ENCODE assay signal across 17 cellular contexts in genomic region chr11:128711136-128711535, GRCh38. TPM values are rescaled to one million over a fixed set of nuclear protein-coding genes. Genes with fewer than 3 reads are reported as not detected.
DNase-seq lines count a peak whose midpoint lies in the region; ATAC-seq and TF ChIP-seq lines count a peak whose summit lies in the region.
"Had no signal": no experiment of that assay in that cellular context is flagged by ENCODE, and none has a peak within 500 bp of the region (broad histone marks: within the 10 kb centered on the region; RNA-seq: fewer than 3 reads in every experiment).

No MANE protein-coding gene starts in this region.

- ATAC-seq in activated T-cell treated with anti-CD3 and anti-CD28 coated beads, Interleukin-2, amount 50 U/mL, for 72 hours (replicated peaks in 1 of 2) = peak in 1 of 2 donors; percentile 10
- ATAC-seq in GM21529 (IDR thresholded peaks at IDR 0.05; ENCODE audit: unreplicated experiment) = no peak
- ATAC-seq: GM12878, pancreas had no signal

- no peak for TF ChIP-seq EP300 in SK-N-SH (IDR thresholded peaks at IDR 0.05; ENCODE audit: borderline replicate concordance in 1 of 2, low read depth in 1 of 2, low read length in 1 of 2)

- H3K4me1 ChIP-seq in SK-N-SH (ENCODE audit: control insufficient read depth in 1 of 2, insufficient read depth in 2 of 2, low read depth in 1 of 2, low read length in 1 of 2) (peaks cover 9 to 47% of the 10 kb centered on the region in 2 experiments), fibroblast of lung (ENCODE audit: control insufficient read depth, extremely low read depth, insufficient read depth, low read length) (peaks cover 9% of the 10 kb centered on the region)

- peaks cover 0 to 6% of the 10 kb centered on the region in 2 donors for H3K36me3 Mint-ChIP-seq in activated T-cell treated with anti-CD3 and anti-CD28 coated beads, Interleukin-2, amount 50 U/mL, for 72 hours (ENCODE audit: insufficient read depth in 2 of 2)
- H3K36me3 Mint-ChIP-seq: brain had no signal

- TF ChIP-seq RAD21 in SK-N-SH (IDR thresholded peaks at IDR 0.05; ENCODE audit: low read length) = no peak

- H3K4me3 Mint-ChIP-seq in activated T-cell treated with anti-CD3 and anti-CD28 coated beads, Interleukin-2, amount 50 U/mL, for 72 hours = no peak overlapping the region
- H3K4me3 Mint-ChIP-seq: brain, memory B cell had no signal

- H3K79me2 ChIP-seq in SK-N-SH (ENCODE audit: insufficient read depth) (peaks cover 88% of the 10 kb centered on the region), fibroblast of lung (ENCODE audit: control insufficient read depth, insufficient read depth, low read length) (no peaks in the 10 kb centered on the region)

- H3K4me1 Mint-ChIP-seq in activated T-cell treated with anti-CD3 and anti-CD28 coated beads, Interleukin-2, amount 50 U/mL, for 72 hours (ENCODE audit: low read depth) = peaks cover 94% of the 10 kb centered on the region

- no peaks in the 10 kb centered on the region for H4K20me1 ChIP-seq in SK-N-SH (ENCODE audit: insufficient read depth)
- H4K20me1 ChIP-seq in fibroblast of lung (ENCODE audit: control insufficient read depth, extremely low read depth, insufficient read depth, low read length) = no peaks in the 10 kb centered on the region

- H3K9me2 ChIP-seq in SK-N-SH = no peaks in the 10 kb centered on the region

- no peak overlapping the region for H3K4me2 ChIP-seq in SK-N-SH
- H3K4me2 ChIP-seq in fibroblast of lung (ENCODE audit: extremely low read depth, insufficient read depth, low read length) = no peak overlapping the region

- H3F3A ChIP-seq in SK-N-SH (replicated peaks; ENCODE audit: insufficient read depth) = peaks cover 14% of the 10 kb centered on the region

- H3K27ac ChIP-seq in SK-N-SH (ENCODE audit: low read depth in 2 of 2, low read length in 1 of 2) (peak overlapping the region in 1 of 2 experiments; percentile 83; a peak in 2 of 4 replicates), fibroblast of lung (ENCODE audit: insufficient read depth, low read length) (no peak overlapping the region)
- H3K27ac ChIP-seq: pancreas had no signal

- DNase-seq in activated T-cell treated with anti-CD3 and anti-CD28 coated beads, Interleukin-2, amount 50 U/mL, for 72 hours = no peak
- no peak for DNase-seq in activated T-cell treated with anti-CD3 and anti-CD28 coated beads, Interleukin-2, amount 50 U/mL, for 48 hours
- no peak for DNase-seq in SK-N-SH
- DNase-seq in fibroblast of lung (ENCODE audit: low read depth in 2 of 2) = peak; percentile 64 to 88
- DNase-seq in stromal cell of bone marrow (ENCODE audit: low read depth) = peak; percentile 61
- no peak for DNase-seq in SIG-M5 (lab: John Stamatoyannopoulos, UW)
- no peak for DNase-seq in OCI-M2 (lab: John Stamatoyannopoulos, UW; ENCODE audit: unreplicated experiment)
- DNase-seq: 8988T; activated CD4-positive, alpha-beta T cell treated with anti-CD3 and anti-CD28 coated beads for 1 hour; DMS 273 treated with DMSO at 0.1 percent for 48 hours; NCI-H1930; NK-92 treated with Interleukin-12 subunit alpha and Interleukin-12 subunit beta, amount 100 ng/mL, for 24 hours; pancreas had no signal

- H2AFZ ChIP-seq in SK-N-SH (ENCODE audit: low read depth) (no peak overlapping the region), fibroblast of lung (ENCODE audit: low read length) (no peak overlapping the region)

- WGBS in SK-N-SH (ENCODE audit: low lambda C conversion rate) = 45% methylated on average over 2 of the region's 2 CpGs

- POLR2A ChIA-PET in SK-N-SH (lab: Yijun Ruan, JAX) = no interaction called here

- peak overlapping the region; percentile 17 for H3K27ac Mint-ChIP-seq in activated T-cell treated with anti-CD3 and anti-CD28 coated beads, Interleukin-2, amount 50 U/mL, for 72 hours
- H3K27ac Mint-ChIP-seq: brain had no signal

- peaks cover 0 to 7% of the 10 kb centered on the region in 2 experiments for H3K36me3 ChIP-seq in SK-N-SH (replicated peaks in 1 of 2; ENCODE audit: control insufficient read depth in 1 of 2, insufficient read depth in 2 of 2, low read length in 1 of 2)
- H3K36me3 ChIP-seq in fibroblast of lung (ENCODE audit: control insufficient read depth, insufficient read depth, low read length) = no peaks in the 10 kb centered on the region
- H3K36me3 ChIP-seq: pancreas had no signal

- no peaks in the 10 kb centered on the region for H3K27me3 ChIP-seq in SK-N-SH (ENCODE audit: insufficient read depth)
- no peaks in the 10 kb centered on the region for H3K27me3 ChIP-seq in fibroblast of lung (ENCODE audit: control insufficient read depth, insufficient read depth, low read length)
- H3K27me3 ChIP-seq: pancreas had no signal

- no peak for TF ChIP-seq CTCF in SK-N-SH (IDR thresholded peaks at IDR 0.05)
- TF ChIP-seq CTCF in fibroblast of lung (conservative IDR thresholded peaks at IDR 0.05 in 1 of 2, IDR thresholded peaks at IDR 0.05 in 1 of 2; ENCODE audit: low read depth in 1 of 2, low read length in 2 of 2) = no peak

- H3K9me3 ChIP-seq in SK-N-SH = no peaks in the 10 kb centered on the region
- no peaks in the 10 kb centered on the region for H3K9me3 ChIP-seq in fibroblast of lung (ENCODE audit: control insufficient read depth, insufficient read depth, low read depth, low read length)
- H3K9me3 ChIP-seq: pancreas had no signal

- H3K9me3 Mint-ChIP-seq in activated T-cell treated with anti-CD3 and anti-CD28 coated beads, Interleukin-2, amount 50 U/mL, for 72 hours = peaks cover 3 to 7% of the 10 kb centered on the region in 2 donors
- H3K9me3 Mint-ChIP-seq: memory B cell had no signal

- H3K27me3 Mint-ChIP-seq in activated T-cell treated with anti-CD3 and anti-CD28 coated beads, Interleukin-2, amount 50 U/mL, for 72 hours (ENCODE audit: low read depth) = no peaks in the 10 kb centered on the region
- H3K27me3 Mint-ChIP-seq: memory B cell had no signal

- CTCF ChIA-PET in SK-N-SH (lab: Yijun Ruan, JAX) = interaction anchor here (0.8 to 2.0 kb wide), 4 partner anchors 11 to 120 kb away, joined by 3 to 8 read pairs (median 4); no protein-coding TSS in a partner anchor

- H3K4me3 ChIP-seq in SK-N-SH (ENCODE audit: low read depth in 2 of 2, low read length in 1 of 2) (no peak overlapping the region), fibroblast of lung (replicated peaks in 1 of 4; ENCODE audit: control extremely low read depth in 1 of 4, insufficient read depth in 1 of 4, low read depth in 3 of 4, low read length in 4 of 4) (no peak overlapping the region)
- H3K4me3 ChIP-seq: GM12878, pancreas had no signal

- H3K9ac ChIP-seq in SK-N-SH (no peak overlapping the region), fibroblast of lung (ENCODE audit: insufficient read depth, low read length) (no peak overlapping the region)

TF ChIP-seq in SK-N-SH, 30 proteins besides CTCF, POLR2A, EP300 and RAD21 (continues in another document):
- TF ChIP-seq RFX5 (IDR thresholded peaks at IDR 0.05; ENCODE audit: low read length) (no peak), SIN3A (IDR thresholded peaks at IDR 0.05; ENCODE audit: borderline replicate concordance, low read depth, low read length) (no peak), USF2 (IDR thresholded peaks at IDR 0.05; ENCODE audit: borderline replicate concordance, low read depth, low read length) (no peak), JUND (IDR thresholded peaks at IDR 0.05) (peak; percentile 38; the same call in 1 of the 2 replicates), GABPA (IDR thresholded peaks at IDR 0.05; ENCODE audit: low read depth) (no peak), GATA2 (CRISPR knock-in tag; IDR thresholded peaks at IDR 0.05) (no peak), TCF12 (IDR thresholded peaks at IDR 0.05) (peak; percentile 37; the same call in 1 of the 2 replicates), FOSL2 (IDR thresholded peaks at IDR 0.05; ENCODE audit: borderline replicate concordance, low read depth) (peak; percentile 67), RCOR1 (IDR thresholded peaks at IDR 0.05; ENCODE audit: low read length) (no peak), NFIC (IDR thresholded peaks at IDR 0.05; ENCODE audit: borderline replicate concordance) (no peak), EZH2phosphoT487 (IDR thresholded peaks at IDR 0.05; ENCODE audit: borderline replicate concordance, low read depth) (no peak), ZBTB33 (IDR thresholded peaks at IDR 0.05; ENCODE audit: borderline replicate concordance, low read depth) (no peak), FOXJ3 (CRISPR knock-in tag; IDR thresholded peaks at IDR 0.05) (no peak)

RNA-seq across cellular contexts. Expression of gene FLI1, which starts 17.3 kb away (rescaled TPM):
- 10 to 100 TPM; 48.6 to 58.5 TPM for total RNA-seq in activated T-cell treated with anti-CD3 and anti-CD28 coated beads, Interleukin-2, amount 50 U/mL, for 72 hours
- polyA plus RNA-seq in SK-N-SH (2012; rRNA removed) = 14.7 and 16.7 TPM in 2 replicates
- polyA plus RNA-seq in SK-N-SH (2012; cell fraction: cytosol; rRNA removed) = 6.6 and 9.8 TPM in 2 replicates
- 10.6 and 13.2 TPM in 2 replicates for polyA plus RNA-seq in SK-N-SH (2012; cell fraction: nucleus; rRNA removed)
- total RNA-seq in fibroblast of lung = 2.5 and 5.6 TPM in 2 replicates
- 3.7 and 3.9 TPM in 2 replicates for polyA plus RNA-seq in fibroblast of lung
- polyA plus RNA-seq in fibroblast of lung (2012) = 3.3 and 4.6 TPM in 2 replicates
- 12.1 and 15.7 TPM in 2 replicates for polyA minus RNA-seq in fibroblast of lung (ENCODE audit: low replicate concordance)

Comparison
In these comparisons a context has a peak if more than half of its experiments do, and no peak if none do; other contexts are left out.
1. DNase-seq: peak in fibroblast of lung (2 of 2) and stromal cell of bone marrow (single experiment); none in activated T-cell treated with anti-CD3 and anti-CD28 coated beads, Interleukin-2, amount 50 U/mL, for 72 hours (0 of 2), activated T-cell treated with anti-CD3 and anti-CD28 coated beads, Interleukin-2, amount 50 U/mL, for 48 hours (0 of 2), SK-N-SH (single experiment), SIG-M5 (single experiment) and OCI-M2 (single experiment).